1 cellular context compared by ENCODE assay signal in genomic region chr14:68862954-68863594, GRCh38.
TF ChIP-seq lines count a peak whose summit lies in the region.

No MANE protein-coding gene starts in this region.

TF ChIP-seq in SK-N-SH, 30 proteins besides CTCF, POLR2A, EP300 and RAD21 (continued from another document):
- TF ChIP-seq REST (IDR thresholded peaks at IDR 0.05; ENCODE audit: low read depth, low read length) (no peak), NFIC (IDR thresholded peaks at IDR 0.05; ENCODE audit: borderline replicate concordance) (no peak), TAF1 (IDR thresholded peaks at IDR 0.05; ENCODE audit: borderline replicate concordance, low read depth, low read length) (no peak), ZBTB33 (IDR thresholded peaks at IDR 0.05; ENCODE audit: borderline replicate concordance, low read depth) (no peak), MEF2A (IDR thresholded peaks at IDR 0.05; ENCODE audit: borderline replicate concordance, low read depth) (no peak), FOSL2 (IDR thresholded peaks at IDR 0.05; ENCODE audit: borderline replicate concordance, low read depth) (no peak)
TF ChIP-seq in SK-N-SH: peak in this region for 5.
